ENCODE assay signal across 8 cellular contexts in the genomic region with DNA sequence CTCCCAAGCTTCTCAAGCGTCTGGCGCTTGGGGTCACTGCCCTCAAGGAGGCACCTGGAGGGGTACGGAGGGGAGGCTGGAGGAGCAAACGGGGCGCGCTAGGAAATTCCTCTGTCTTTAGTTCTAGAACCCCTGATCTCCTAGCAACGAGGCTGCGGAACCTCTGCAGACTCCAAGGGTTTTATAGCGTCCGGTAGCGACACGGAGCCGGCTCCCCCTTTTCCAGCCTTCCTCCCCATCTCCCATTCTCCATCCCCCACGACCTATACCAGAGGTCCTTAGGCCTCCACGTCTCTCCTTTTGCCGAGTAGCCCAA. TPM values are rescaled to one million over a fixed set of nuclear protein-coding genes. Genes with fewer than 3 reads are reported as not detected.
DNase-seq lines count a peak whose midpoint lies in the region; ATAC-seq and TF ChIP-seq lines count a peak whose summit lies in the region.

No MANE protein-coding gene starts in this region.

- no peaks in the 10 kb centered on the region for H3K27me3 ChIP-seq in iPS-20b (ENCODE audit: insufficient read depth, low read length)
- no peaks in the 10 kb centered on the region for H3K27me3 ChIP-seq in suprapubic skin

- ATAC-seq in GM19467 (IDR thresholded peaks at IDR 0.05; ENCODE audit: unreplicated experiment), result no peak

- peak overlapping the region; percentile 98 for H3K4me3 Mint-ChIP-seq in activated CD4-positive, alpha-beta T cell treated with anti-CD3 and anti-CD28 coated beads, Interleukin-2, amount 10 ng/mL, durations not matched to agents 7 days and 5 days
- H3K4me3 Mint-ChIP-seq in activated naive CD8-positive, alpha-beta T cell, result peak overlapping the region; percentile 96

- TF ChIP-seq CTCF in suprapubic skin (IDR thresholded peaks at IDR 0.05), result no peak

- H3K27ac Mint-ChIP-seq in activated CD4-positive, alpha-beta T cell treated with anti-CD3 and anti-CD28 coated beads, Interleukin-2, amount 10 ng/mL, durations not matched to agents 7 days and 5 days, result peak overlapping the region; percentile 100
- peak overlapping the region; percentile 99 for H3K27ac Mint-ChIP-seq in activated naive CD8-positive, alpha-beta T cell

- WGBS in suprapubic skin, result 58% methylated on average over 10 of the region's 16 CpGs

- H3K27ac ChIP-seq in iPS-20b (ENCODE audit: low read length) (no peak overlapping the region), suprapubic skin (no peak overlapping the region)

- peaks cover 16% of the 10 kb centered on the region for H3K36me3 Mint-ChIP-seq in activated CD4-positive, alpha-beta T cell treated with anti-CD3 and anti-CD28 coated beads, Interleukin-2, amount 10 ng/mL, durations not matched to agents 7 days and 5 days (ENCODE audit: low read depth)
- H3K36me3 Mint-ChIP-seq in activated naive CD8-positive, alpha-beta T cell, result no peaks in the 10 kb centered on the region

- no peaks in the 10 kb centered on the region for H3K27me3 Mint-ChIP-seq in activated CD4-positive, alpha-beta T cell treated with anti-CD3 and anti-CD28 coated beads, Interleukin-2, amount 10 ng/mL, durations not matched to agents 7 days and 5 days
- no peaks in the 10 kb centered on the region for H3K27me3 Mint-ChIP-seq in activated naive CD8-positive, alpha-beta T cell

- DNase-seq in activated CD4-positive, alpha-beta T cell treated with anti-CD3 and anti-CD28 coated beads, Interleukin-2, amount 10 ng/mL, durations not matched to agents 7 days and 5 days, result no peak
- no peak for DNase-seq in activated CD4-positive, alpha-beta T cell treated with anti-CD3 and anti-CD28 coated beads, Interleukin-2, amount 50 U/mL, for 1 hour
- DNase-seq in suprapubic skin (ENCODE audit: low spot score in 2 of 2), result no peak
- DNase-seq in NCI-H187 treated with DMSO at 0.1 percent for 48 hours (lab: John Stamatoyannopoulos, UW), result no peak
- no peak for DNase-seq in NCI-H748 treated with DMSO at 0.1 percent for 48 hours (lab: John Stamatoyannopoulos, UW)

- POLR2A ChIA-PET in activated CD4-positive, alpha-beta T cell treated with anti-CD3 and anti-CD28 coated beads, Interleukin-2, amount 10 ng/mL, durations not matched to agents 7 days and 5 days (lab: Charles Lee), result no interaction called here

- H3K4me3 ChIP-seq in iPS-20b (ENCODE audit: low read length) (peak overlapping the region; percentile 54; the same call in 1 of the 2 replicates), suprapubic skin (peak overlapping the region; percentile 90)

- H3K9ac ChIP-seq in iPS-20b (ENCODE audit: low read depth, low read length), result peak overlapping the region; percentile 93; the same call in 1 of the 2 replicates

- peaks cover 31% of the 10 kb centered on the region for H3K4me1 Mint-ChIP-seq in activated CD4-positive, alpha-beta T cell treated with anti-CD3 and anti-CD28 coated beads, Interleukin-2, amount 10 ng/mL, durations not matched to agents 7 days and 5 days
- H3K4me1 Mint-ChIP-seq in activated naive CD8-positive, alpha-beta T cell (ENCODE audit: low read depth), result peaks cover 18% of the 10 kb centered on the region

- TF ChIP-seq EP300 in suprapubic skin (IDR thresholded peaks at IDR 0.05), result no peak

- H3K4me1 ChIP-seq in iPS-20b (ENCODE audit: insufficient read depth, low read length) (no peaks in the 10 kb centered on the region), suprapubic skin (peaks cover 22% of the 10 kb centered on the region)

- H3K36me3 ChIP-seq in iPS-20b (ENCODE audit: insufficient read depth, low read depth, low read length) (peaks cover 22% of the 10 kb centered on the region), suprapubic skin (peaks cover 25% of the 10 kb centered on the region)

- H3K9me3 Mint-ChIP-seq in activated CD4-positive, alpha-beta T cell treated with anti-CD3 and anti-CD28 coated beads, Interleukin-2, amount 10 ng/mL, durations not matched to agents 7 days and 5 days, result no peaks in the 10 kb centered on the region
- no peaks in the 10 kb centered on the region for H3K9me3 Mint-ChIP-seq in activated naive CD8-positive, alpha-beta T cell (ENCODE audit: low read depth)

- CTCF ChIA-PET in activated CD4-positive, alpha-beta T cell treated with anti-CD3 and anti-CD28 coated beads, Interleukin-2, amount 10 ng/mL, durations not matched to agents 7 days and 5 days (lab: Charles Lee), result interaction anchor here (0.6 to 2.2 kb wide), 12 partner anchors 9 to 109 kb away, joined by 3 to 4 read pairs (median 3); a partner anchor contains a TSS

- H3K9me3 ChIP-seq in iPS-20b (ENCODE audit: insufficient read depth, low read depth, low read length) (no peaks in the 10 kb centered on the region), suprapubic skin (no peaks in the 10 kb centered on the region)

- TF ChIP-seq POLR2A in suprapubic skin (IDR thresholded peaks at IDR 0.05), result no peak

RNA-seq across cellular contexts. Expression of a gene that starts 0.6 kb away (rescaled TPM):
- 10 to 100 TPM; 62.5 to 82.1 TPM for total RNA-seq in activated CD4-positive, alpha-beta T cell treated with anti-CD3 and anti-CD28 coated beads, Interleukin-2, amount 10 ng/mL, durations not matched to agents 7 days and 5 days
- total RNA-seq in suprapubic skin, result 100 to 1,000 TPM in 1 of 4 donors, 10 to 100 TPM in 3; 68.7 to 112 (median 96.7) TPM

RNA-seq across cellular contexts. Expression of a gene that starts 35.7 kb away (rescaled TPM):
- total RNA-seq in activated CD4-positive, alpha-beta T cell treated with anti-CD3 and anti-CD28 coated beads, Interleukin-2, amount 10 ng/mL, durations not matched to agents 7 days and 5 days, result not detected
- 1 to 10 TPM in 3 of 4 donors, under 1 TPM in 1; 0.98 to 2.9 (median 1.2) TPM for total RNA-seq in suprapubic skin

RNA-seq across cellular contexts. Expression of a gene that starts 36.7 kb away (rescaled TPM):
- not detected for total RNA-seq in activated CD4-positive, alpha-beta T cell treated with anti-CD3 and anti-CD28 coated beads, Interleukin-2, amount 10 ng/mL, durations not matched to agents 7 days and 5 days
- total RNA-seq in suprapubic skin, result under 1 TPM in 1 of 4 donors, not detected in 3; 0.34 TPM

RNA-seq across cellular contexts. Expression of a gene that starts 43.4 kb away (rescaled TPM):
- total RNA-seq in activated CD4-positive, alpha-beta T cell treated with anti-CD3 and anti-CD28 coated beads, Interleukin-2, amount 10 ng/mL, durations not matched to agents 7 days and 5 days, result 100 to 1,000 TPM; 177 to 187 TPM
- total RNA-seq in suprapubic skin, result 100 to 1,000 TPM in 1 of 4 donors, 10 to 100 TPM in 3; 54.9 to 104 (median 68.1) TPM

RNA-seq across cellular contexts. Expression of a gene that starts 47.7 kb away (rescaled TPM):
- 10 to 100 TPM; 26.8 to 29.6 TPM for total RNA-seq in activated CD4-positive, alpha-beta T cell treated with anti-CD3 and anti-CD28 coated beads, Interleukin-2, amount 10 ng/mL, durations not matched to agents 7 days and 5 days
- total RNA-seq in suprapubic skin, result 10 to 100 TPM; 23.3 to 35.2 (median 23.8) TPM
